In the genomic region with DNA sequence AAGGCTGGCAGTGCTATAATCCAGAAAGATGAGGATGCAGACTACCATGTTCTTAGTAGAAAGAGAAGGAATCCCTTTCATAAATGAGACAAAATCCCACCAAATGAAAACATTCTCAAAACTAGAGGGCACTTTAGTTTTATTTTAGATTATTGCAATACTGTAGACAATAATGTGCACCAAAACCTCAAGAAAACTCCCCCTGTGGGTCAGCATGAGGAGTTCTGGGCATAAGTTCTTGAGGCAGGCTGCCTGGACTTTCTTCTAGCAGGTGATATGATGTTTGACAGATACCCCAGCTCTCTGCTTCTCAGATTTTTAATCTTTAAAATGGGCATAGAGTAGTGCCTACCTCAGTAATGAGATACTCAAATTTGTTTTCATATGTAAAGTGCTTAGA, we compare ENCODE assay signal across 24 cellular contexts.
"Had no signal": no experiment of that assay in that cellular context is flagged by ENCODE, and none has a peak within 500 bp of the region (broad histone marks: within the 10 kb centered on the region; RNA-seq: fewer than 3 reads in every experiment).

No MANE protein-coding gene starts in this region.

- H3K4me3 ChIP-seq: colonic mucosa, esophagus squamous epithelium, lower lobe of right lung, pancreas, right lobe of liver, suprapubic skin, transverse colon had no signal

- H3K36me3 Mint-ChIP-seq: immature natural killer cell; naive thymus-derived CD8-positive, alpha-beta T cell; stimulated activated naive B cell treated with anti-CD40 and anti-IgM and Interleukin-4, amounts not matched to agents 10 μg/mL and 1 μg/mL and 100 μg/mL, for 72 hours had no signal

- H3K27ac ChIP-seq: colonic mucosa, esophagus squamous epithelium, lower lobe of right lung, neutrophil, pancreas, right lobe of liver, suprapubic skin, transverse colon had no signal

- H3K4me1 Mint-ChIP-seq: immature natural killer cell; naive thymus-derived CD8-positive, alpha-beta T cell; nephron progenitor cell; stimulated activated naive B cell treated with anti-CD40 and anti-IgM and Interleukin-4, amounts not matched to agents 10 μg/mL and 1 μg/mL and 100 μg/mL, for 72 hours; stimulated activated naive CD8-positive, alpha-beta T cell treated with anti-CD3 and anti-CD28 coated beads, Interleukin-15, amount 100 ng/mL, for 72 hours had no signal

- ATAC-seq: left ventricle myocardium superior; lower lobe of right lung; naive thymus-derived CD8-positive, alpha-beta T cell; pancreas; right lobe of liver; stimulated activated naive B cell treated with anti-CD40 and anti-IgM and Interleukin-4, amounts not matched to agents 10 μg/mL and 1 μg/mL and 100 μg/mL, for 72 hours; stimulated activated naive CD8-positive, alpha-beta T cell treated with anti-CD3 and anti-CD28 coated beads, Interleukin-15, amount 100 ng/mL, for 72 hours had no signal

- H3K36me3 ChIP-seq: colonic mucosa, esophagus squamous epithelium, lower lobe of right lung, neutrophil, pancreas, right lobe of liver, suprapubic skin, transverse colon had no signal

- H3K9me3 Mint-ChIP-seq: dendritic cell treated with granulocyte-macrophage colony-stimulating factor and Interleukin-4, amounts not matched to agents 40 ng/mL and 50 ng/mL, for 4 days; nephron progenitor cell had no signal

- DNase-seq: colonic mucosa; effector CD8-positive, alpha-beta T cell; erythroblast; esophagus squamous epithelium; hypothalamus; immature natural killer cell; islet precursor cell; kidney glomerular epithelial cell; left ventricle myocardium superior; lower lobe of right lung; naive thymus-derived CD8-positive, alpha-beta T cell; nephron progenitor cell; pancreas; retina; right lobe of liver; small intestine; stimulated activated CD4-positive, alpha-beta T cell treated with anti-CD3 and anti-CD28 coated beads, Interleukin-15, amount 100 ng/mL, for 24 hours; stimulated activated CD4-positive, alpha-beta T cell treated with anti-CD3 and anti-CD28 coated beads, Interleukin-2, amount 100 ng/mL, for 48 hours; stimulated activated naive B cell treated with anti-CD40 and anti-IgM and Interleukin-4, amounts not matched to agents 10 μg/mL and 1 μg/mL and 100 μg/mL, for 72 hours; stimulated activated naive CD8-positive, alpha-beta T cell treated with anti-CD3 and anti-CD28 coated beads, Interleukin-15, amount 100 ng/mL, for 72 hours; transverse colon had no signal

- H3K27me3 ChIP-seq: colonic mucosa, esophagus squamous epithelium, neutrophil, pancreas, right lobe of liver, suprapubic skin, transverse colon had no signal

- H3K4me3 Mint-ChIP-seq: dendritic cell treated with granulocyte-macrophage colony-stimulating factor and Interleukin-4, amounts not matched to agents 40 ng/mL and 50 ng/mL, for 4 days; immature natural killer cell; naive thymus-derived CD8-positive, alpha-beta T cell; nephron progenitor cell; stimulated activated naive B cell treated with anti-CD40 and anti-IgM and Interleukin-4, amounts not matched to agents 10 μg/mL and 1 μg/mL and 100 μg/mL, for 72 hours; stimulated activated naive CD8-positive, alpha-beta T cell treated with anti-CD3 and anti-CD28 coated beads, Interleukin-15, amount 100 ng/mL, for 72 hours had no signal

- H3K27ac Mint-ChIP-seq: dendritic cell treated with granulocyte-macrophage colony-stimulating factor and Interleukin-4, amounts not matched to agents 40 ng/mL and 50 ng/mL, for 4 days; immature natural killer cell; naive thymus-derived CD8-positive, alpha-beta T cell; nephron progenitor cell; stimulated activated naive B cell treated with anti-CD40 and anti-IgM and Interleukin-4, amounts not matched to agents 10 μg/mL and 1 μg/mL and 100 μg/mL, for 72 hours; stimulated activated naive CD8-positive, alpha-beta T cell treated with anti-CD3 and anti-CD28 coated beads, Interleukin-15, amount 100 ng/mL, for 72 hours had no signal

- H3K27me3 Mint-ChIP-seq: dendritic cell treated with granulocyte-macrophage colony-stimulating factor and Interleukin-4, amounts not matched to agents 40 ng/mL and 50 ng/mL, for 4 days; naive thymus-derived CD8-positive, alpha-beta T cell; stimulated activated naive B cell treated with anti-CD40 and anti-IgM and Interleukin-4, amounts not matched to agents 10 μg/mL and 1 μg/mL and 100 μg/mL, for 72 hours; stimulated activated naive CD8-positive, alpha-beta T cell treated with anti-CD3 and anti-CD28 coated beads, Interleukin-15, amount 100 ng/mL, for 72 hours had no signal

- H3K4me1 ChIP-seq: colonic mucosa, esophagus squamous epithelium, lower lobe of right lung, pancreas, right lobe of liver, suprapubic skin, transverse colon had no signal
